In the genomic region with DNA sequence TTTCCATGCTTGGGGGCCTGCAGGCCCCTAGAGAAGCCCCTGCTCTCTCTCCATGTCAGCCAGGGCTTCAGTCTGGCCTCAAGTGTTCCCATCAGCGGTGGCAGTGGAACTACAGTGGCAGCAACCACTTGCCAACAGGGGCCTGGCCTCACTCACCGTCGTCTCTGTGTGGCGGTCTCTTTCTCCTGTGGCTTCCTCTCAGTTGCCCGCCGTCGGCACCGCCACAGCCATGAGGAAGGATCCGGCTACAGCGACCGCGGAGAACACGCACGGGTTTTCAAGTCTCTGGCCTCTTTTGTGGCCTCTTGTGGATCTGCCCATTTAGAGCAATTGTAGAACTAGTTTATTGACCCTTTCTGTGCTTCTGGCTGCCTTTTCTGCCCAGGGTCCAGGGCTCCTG, we compare ENCODE assay signal across 18 cellular contexts. TPM values are rescaled to one million over a fixed set of nuclear protein-coding genes. Genes with fewer than 3 reads are reported as not detected.
A peak's percentile ranks its signal among the peaks of the same experiment; 100 is the strongest.
DNase-seq lines count a peak whose midpoint lies in the region; ATAC-seq and TF ChIP-seq lines count a peak whose summit lies in the region.
"Had no signal": no experiment of that assay in that cellular context is flagged by ENCODE, and none has a peak within 500 bp of the region (broad histone marks: within the 10 kb centered on the region; RNA-seq: fewer than 3 reads in every experiment).

No MANE protein-coding gene starts in this region.

- H3F3A ChIP-seq in smooth muscle cell (ENCODE audit: low read depth) = no peaks in the 10 kb centered on the region

- no peaks in the 10 kb centered on the region for H3K9me3 ChIP-seq in T-helper 17 cell (ENCODE audit: control insufficient read depth, low read length, poor library complexity, severe bottlenecking)
- H3K9me3 ChIP-seq in endodermal cell (ENCODE audit: control insufficient read depth, low read length) = no peaks in the 10 kb centered on the region
- H3K9me3 ChIP-seq in left lung = no peaks in the 10 kb centered on the region
- H3K9me3 ChIP-seq in smooth muscle cell (replicated peaks; ENCODE audit: low read depth) = no peaks in the 10 kb centered on the region
- H3K9me3 ChIP-seq: Caco-2 had no signal

- H4K20me1 ChIP-seq in smooth muscle cell (ENCODE audit: low read depth) = no peaks in the 10 kb centered on the region

- H3K4me3 Mint-ChIP-seq in activated T-cell treated with anti-CD3 and anti-CD28 coated beads, Interleukin-2, amount 50 U/mL, for 24 hours = no peak overlapping the region
- H3K4me3 Mint-ChIP-seq in T-helper 17 cell = no peak overlapping the region
- no peak overlapping the region for H3K4me3 Mint-ChIP-seq in endodermal cell
- H3K4me3 Mint-ChIP-seq in stimulated activated memory B cell treated with anti-CD40 and anti-IgM and Interleukin-4, amounts not matched to agents 10 μg/mL and 1 μg/mL and 100 μg/mL, for 72 hours = no peak overlapping the region

- intact Hi-C loops in left lung (cut with DNase I) = loop anchor here in 1 of 2 donors (10.0 kb wide), 2 partner anchors 56 to 86 kb away; partner anchors contain the start of gene NUP85

- no peak for DNase-seq in activated T-cell treated with anti-CD3 and anti-CD28 coated beads, Interleukin-2, amount 50 U/mL, for 24 hours
- DNase-seq in activated T-cell treated with anti-CD3 and anti-CD28 coated beads for 4 hours (no peak), T-helper 17 cell (no peak), endodermal cell (no peak), left lung (no peak), smooth muscle cell (lab: John Stamatoyannopoulos, UW; ENCODE audit: unreplicated experiment) (no peak)
- DNase-seq: 8988T; Caco-2; DMS53; KBM-7; NCI-H1417 treated with DMSO at 0.1 percent for 48 hours; NCI-H1930; NCI-H2171; NCI-H446; NCI-H69; NK-92 treated with Interleukin-12 subunit alpha and Interleukin-12 subunit beta, amount 100 ng/mL, for 24 hours had no signal

- H3K9me3 Mint-ChIP-seq in activated T-cell treated with anti-CD3 and anti-CD28 coated beads, Interleukin-2, amount 50 U/mL, for 24 hours = no peaks in the 10 kb centered on the region
- no peaks in the 10 kb centered on the region for H3K9me3 Mint-ChIP-seq in endodermal cell
- no peaks in the 10 kb centered on the region for H3K9me3 Mint-ChIP-seq in stimulated activated memory B cell treated with anti-CD40 and anti-IgM and Interleukin-4, amounts not matched to agents 10 μg/mL and 1 μg/mL and 100 μg/mL, for 72 hours

- no peaks in the 10 kb centered on the region for H3K27me3 Mint-ChIP-seq in activated T-cell treated with anti-CD3 and anti-CD28 coated beads, Interleukin-2, amount 50 U/mL, for 24 hours
- H3K27me3 Mint-ChIP-seq in T-helper 17 cell (no peaks in the 10 kb centered on the region), endodermal cell (ENCODE audit: insufficient read depth) (no peaks in the 10 kb centered on the region)
- H3K27me3 Mint-ChIP-seq in stimulated activated memory B cell treated with anti-CD40 and anti-IgM and Interleukin-4, amounts not matched to agents 10 μg/mL and 1 μg/mL and 100 μg/mL, for 72 hours = no peaks in the 10 kb centered on the region

- no peak overlapping the region for H2AFZ ChIP-seq in smooth muscle cell (ENCODE audit: low read depth)

- H3K4me3 ChIP-seq in endodermal cell (ENCODE audit: low read length) (no peak overlapping the region), left lung (no peak overlapping the region), smooth muscle cell (no peak overlapping the region)

- no peaks in the 10 kb centered on the region for H3K27me3 ChIP-seq in endodermal cell (ENCODE audit: control insufficient read depth, insufficient read depth, low read length, poor library complexity, severe bottlenecking)
- H3K27me3 ChIP-seq in left lung = no peaks in the 10 kb centered on the region
- H3K27me3 ChIP-seq in smooth muscle cell (ENCODE audit: low read depth) = no peaks in the 10 kb centered on the region

- H3K4me2 ChIP-seq in smooth muscle cell = no peak overlapping the region

- H3K4me1 ChIP-seq in endodermal cell (ENCODE audit: control insufficient read depth, insufficient read depth, low read length) (peaks cover 2% of the 10 kb centered on the region), left lung (peaks cover 11 to 36% of the 10 kb centered on the region in 2 donors), smooth muscle cell (ENCODE audit: low read depth) (no peaks in the 10 kb centered on the region)

- H3K36me3 ChIP-seq in endodermal cell (ENCODE audit: control insufficient read depth, insufficient read depth, low read length) = peaks cover 58% of the 10 kb centered on the region
- peaks cover 0 to 37% of the 10 kb centered on the region in 2 donors for H3K36me3 ChIP-seq in left lung
- no peaks in the 10 kb centered on the region for H3K36me3 ChIP-seq in smooth muscle cell (ENCODE audit: low read depth)

- no peak for ATAC-seq in T-helper 17 cell
- no peak for ATAC-seq in stimulated activated memory B cell treated with anti-CD40 and anti-IgM and Interleukin-4, amounts not matched to agents 10 μg/mL and 1 μg/mL and 100 μg/mL, for 72 hours
- no peak for ATAC-seq in left lung
- ATAC-seq in GM18517 (IDR thresholded peaks at IDR 0.05; ENCODE audit: unreplicated experiment) = no peak

- H3K4me1 Mint-ChIP-seq in activated T-cell treated with anti-CD3 and anti-CD28 coated beads, Interleukin-2, amount 50 U/mL, for 24 hours (ENCODE audit: low read depth) = peaks cover 17% of the 10 kb centered on the region
- peaks cover 24% of the 10 kb centered on the region for H3K4me1 Mint-ChIP-seq in T-helper 17 cell
- H3K4me1 Mint-ChIP-seq in endodermal cell = peaks cover 13% of the 10 kb centered on the region
- H3K4me1 Mint-ChIP-seq in stimulated activated memory B cell treated with anti-CD40 and anti-IgM and Interleukin-4, amounts not matched to agents 10 μg/mL and 1 μg/mL and 100 μg/mL, for 72 hours = peaks cover 55% of the 10 kb centered on the region

- H3K9ac ChIP-seq in endodermal cell (ENCODE audit: extremely low read depth, low read length, poor library complexity, severe bottlenecking) (no peak overlapping the region), smooth muscle cell (ENCODE audit: low read depth) (no peak overlapping the region)

- no peaks in the 10 kb centered on the region for H3K79me2 ChIP-seq in smooth muscle cell (ENCODE audit: low read depth)

- peaks cover 45% of the 10 kb centered on the region for H3K36me3 Mint-ChIP-seq in activated T-cell treated with anti-CD3 and anti-CD28 coated beads, Interleukin-2, amount 50 U/mL, for 24 hours (ENCODE audit: low read depth)
- H3K36me3 Mint-ChIP-seq in T-helper 17 cell (ENCODE audit: low read depth) = peaks cover 5% of the 10 kb centered on the region
- peaks cover 58% of the 10 kb centered on the region for H3K36me3 Mint-ChIP-seq in endodermal cell (ENCODE audit: low read depth)
- peaks cover 37% of the 10 kb centered on the region for H3K36me3 Mint-ChIP-seq in stimulated activated memory B cell treated with anti-CD40 and anti-IgM and Interleukin-4, amounts not matched to agents 10 μg/mL and 1 μg/mL and 100 μg/mL, for 72 hours

- no peak overlapping the region for H3K27ac ChIP-seq in endodermal cell (ENCODE audit: low read depth, low read length)
- no peak overlapping the region for H3K27ac ChIP-seq in left lung
- no peak overlapping the region for H3K27ac ChIP-seq in smooth muscle cell (ENCODE audit: low read depth)

- H3K27ac Mint-ChIP-seq in activated T-cell treated with anti-CD3 and anti-CD28 coated beads, Interleukin-2, amount 50 U/mL, for 24 hours = peak overlapping the region; percentile 37
- peak overlapping the region; percentile 43 for H3K27ac Mint-ChIP-seq in T-helper 17 cell
- H3K27ac Mint-ChIP-seq in endodermal cell = peak overlapping the region; percentile 44
- H3K27ac Mint-ChIP-seq in stimulated activated memory B cell treated with anti-CD40 and anti-IgM and Interleukin-4, amounts not matched to agents 10 μg/mL and 1 μg/mL and 100 μg/mL, for 72 hours = peak overlapping the region; percentile 67

- no peak for TF ChIP-seq CTCF in endodermal cell (conservative IDR thresholded peaks at IDR 0.05)
- TF ChIP-seq CTCF in left lung (IDR thresholded peaks at IDR 0.05) = no peak
- no peak for TF ChIP-seq CTCF in smooth muscle cell (IDR thresholded peaks at IDR 0.05; ENCODE audit: borderline replicate concordance, insufficient read depth, poor library complexity, severe bottlenecking)

- 96 to 97% methylated on average over 14 of the region's 14 CpGs for WGBS in endodermal cell (ENCODE audit: insufficient coverage in 1 of 2, insufficient read length in 1 of 2), 2 experiments
- over 99% methylated on average over 14 of the region's 14 CpGs for WGBS in smooth muscle cell (ENCODE audit: low lambda C conversion rate)

RNA-seq across cellular contexts. Expression of gene ARMC7, which starts 8.5 kb away (rescaled TPM):
- total RNA-seq in T-helper 17 cell (1 to 10 TPM; 8.9 to 9.3 TPM), endodermal cell (10 to 100 TPM; 20.0 to 26.6 TPM), left lung (10 to 100 TPM; 18.3 to 19.3 TPM), smooth muscle cell (3.0 and 6.8 TPM in 2 replicates)
- 14.0 TPM for polyA plus RNA-seq in endodermal cell (2013, experiment 1 of 2)
- 12.3 TPM for polyA plus RNA-seq in endodermal cell (2013, experiment 2 of 2)
- 1.8 and 3.5 TPM in 2 replicates for polyA plus RNA-seq in smooth muscle cell

RNA-seq across cellular contexts. Expression of gene NT5C, which starts 13.2 kb away (rescaled TPM):
- total RNA-seq in T-helper 17 cell (10 to 100 TPM; 20.6 to 29.8 TPM), endodermal cell (10 to 100 TPM; 69.1 to 80.3 TPM), left lung (10 to 100 TPM; 26.0 to 39.9 TPM), smooth muscle cell (25.8 and 39.9 TPM in 2 replicates)
- polyA plus RNA-seq in endodermal cell (2013, experiment 1 of 2) = 71.1 TPM
- polyA plus RNA-seq in endodermal cell (2013, experiment 2 of 2) = 57.0 TPM
- polyA plus RNA-seq in smooth muscle cell = 46.8 and 53.5 TPM in 2 replicates

RNA-seq across cellular contexts. Expression of gene SLC16A5, which starts 30.6 kb away (rescaled TPM):
- total RNA-seq in T-helper 17 cell = 10 to 100 TPM; 11.7 to 14.9 TPM
- 10 to 100 TPM; 28.8 to 54.0 TPM for total RNA-seq in endodermal cell
- polyA plus RNA-seq in endodermal cell (2013, experiment 1 of 2) = 10.8 TPM
- polyA plus RNA-seq in endodermal cell (2013, experiment 2 of 2) = 7.6 TPM
- 10 to 100 TPM; 36.8 to 45.1 TPM for total RNA-seq in left lung
- 11.1 and 17.1 TPM in 2 replicates for total RNA-seq in smooth muscle cell
- polyA plus RNA-seq in smooth muscle cell = 19.5 and 22.0 TPM in 2 replicates

RNA-seq across cellular contexts. Expression of gene JPT1, which starts 36.0 kb away (rescaled TPM):
- total RNA-seq in T-helper 17 cell = 10 to 100 TPM; 40.0 to 46.8 TPM
- 100 to 1,000 TPM; 148 to 156 TPM for total RNA-seq in endodermal cell
- polyA plus RNA-seq in endodermal cell (2013, experiment 1 of 2) = 352 TPM
- polyA plus RNA-seq in endodermal cell (2013, experiment 2 of 2) = 339 TPM
- 10 to 100 TPM; 65.0 to 97.8 TPM for total RNA-seq in left lung
- total RNA-seq in smooth muscle cell = 103 and 141 TPM in 2 replicates
- polyA plus RNA-seq in smooth muscle cell = 240 and 288 TPM in 2 replicates
